Comparison of ENCODE assay signal across 1 cellular context in genomic region chr22:46297151-46297819, GRCh38.
TF ChIP-seq lines count a peak whose summit lies in the region.

No MANE protein-coding gene starts in this region.

TF ChIP-seq in GM12878, 131 proteins besides CTCF, POLR2A, EP300 and RAD21:
- TF ChIP-seq, protein P1, sequence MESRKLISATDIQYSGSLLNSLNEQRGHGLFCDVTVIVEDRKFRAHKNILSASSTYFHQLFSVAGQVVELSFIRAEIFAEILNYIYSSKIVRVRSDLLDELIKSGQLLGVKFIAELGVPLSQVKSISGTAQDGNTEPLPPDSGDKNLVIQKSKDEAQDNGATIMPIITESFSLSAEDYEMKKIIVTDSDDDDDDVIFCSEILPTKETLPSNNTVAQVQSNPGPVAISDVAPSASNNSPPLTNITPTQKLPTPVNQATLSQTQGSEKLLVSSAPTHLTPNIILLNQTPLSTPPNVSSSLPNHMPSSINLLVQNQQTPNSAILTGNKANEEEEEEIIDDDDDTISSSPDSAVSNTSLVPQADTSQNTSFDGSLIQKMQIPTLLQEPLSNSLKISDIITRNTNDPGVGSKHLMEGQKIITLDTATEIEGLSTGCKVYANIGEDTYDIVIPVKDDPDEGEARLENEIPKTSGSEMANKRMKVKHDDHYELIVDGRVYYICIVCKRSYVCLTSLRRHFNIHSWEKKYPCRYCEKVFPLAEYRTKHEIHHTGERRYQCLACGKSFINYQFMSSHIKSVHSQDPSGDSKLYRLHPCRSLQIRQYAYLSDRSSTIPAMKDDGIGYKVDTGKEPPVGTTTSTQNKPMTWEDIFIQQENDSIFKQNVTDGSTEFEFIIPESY (IDR thresholded peaks at IDR 0.05) = no peak
- TF ChIP-seq ZSCAN29 (IDR thresholded peaks at IDR 0.05) (peak; percentile 76; the same call in 1 of the 2 replicates), MEF2B (IDR thresholded peaks at IDR 0.05; ENCODE audit: partially characterized antibody, poor library complexity, severe bottlenecking) (peak; percentile 28), NFIC (IDR thresholded peaks at IDR 0.05; ENCODE audit: low read depth, low read length) (0 out of 2 replicates have a peak, but pooled peaks have one; percentile 0)
